In the genomic region with DNA sequence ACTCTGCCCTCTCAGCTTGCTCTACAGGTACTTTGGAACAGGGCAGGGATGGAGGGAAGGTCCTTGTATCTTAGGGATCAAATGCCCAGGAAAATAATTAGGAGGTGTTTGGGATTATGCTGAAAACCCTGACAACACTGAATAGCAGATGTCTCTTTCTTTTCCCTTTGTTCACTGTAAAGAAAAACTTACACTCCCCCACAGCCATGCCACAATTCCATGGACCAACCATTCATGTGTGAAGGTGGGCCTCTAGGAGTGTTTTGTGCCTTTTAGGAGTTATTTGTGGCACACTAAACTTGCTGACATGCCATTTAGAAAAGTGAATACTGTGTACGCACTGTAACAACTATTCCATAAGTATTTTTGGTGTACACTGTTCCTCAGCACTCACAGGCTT, we compare ENCODE assay signal across 11 cellular contexts.
DNase-seq lines count a peak whose midpoint lies in the region; FAIRE-seq and TF ChIP-seq lines count a peak whose summit lies in the region.
"Had no signal": no experiment of that assay in that cellular context is flagged by ENCODE, and none has a peak within 500 bp of the region (broad histone marks: within the 10 kb centered on the region; RNA-seq: fewer than 3 reads in every experiment).

No MANE protein-coding gene starts in this region.

- H3K4me3 ChIP-seq in OCI-LY1 (ENCODE audit: low read depth, low read length, poor library complexity, severe bottlenecking) (peak overlapping the region; percentile 64), endothelial cell of umbilical vein (replicated peaks in 1 of 3; ENCODE audit: insufficient read depth in 1 of 3, low read depth in 1 of 3, low read length in 3 of 3) (no peak overlapping the region), right atrium auricular region (no peak overlapping the region)

- dilution Hi-C loops in endothelial cell of umbilical vein (cut with MboI; ENCODE audit: extremely low pct_ligation_motif_present, low sequenced_read_pairs): no loop called here

- peak overlapping the region; percentile 79 for H3K4me2 ChIP-seq in OCI-LY1 (ENCODE audit: low read length)
- peak overlapping the region; percentile 78 for H3K4me2 ChIP-seq in endothelial cell of umbilical vein (ENCODE audit: insufficient read depth, low read length)

- H3K27me3 Mint-ChIP-seq in activated CD4-positive, alpha-beta T cell treated with anti-CD3 and anti-CD28 coated beads, Interleukin-2, amount 10 ng/mL, durations not matched to agents 24 days and 14 days: peaks cover 49% of the 10 kb centered on the region
- peaks cover 9% of the 10 kb centered on the region for H3K27me3 Mint-ChIP-seq in progenitor cell of endocrine pancreas

- no peaks in the 10 kb centered on the region for H4K20me1 ChIP-seq in OCI-LY1 (ENCODE audit: insufficient read depth, low read length)
- H4K20me1 ChIP-seq in endothelial cell of umbilical vein (replicated peaks; ENCODE audit: control insufficient read depth, extremely low read depth, insufficient read depth, low read length): no peaks in the 10 kb centered on the region

- H3K27ac Mint-ChIP-seq in activated CD4-positive, alpha-beta T cell treated with anti-CD3 and anti-CD28 coated beads, Interleukin-2, amount 10 ng/mL, durations not matched to agents 24 days and 14 days: no peak overlapping the region
- H3K27ac Mint-ChIP-seq in progenitor cell of endocrine pancreas: peak overlapping the region; percentile 69

- H2AFZ ChIP-seq in OCI-LY1 (ENCODE audit: low read length): no peak overlapping the region
- H2AFZ ChIP-seq in endothelial cell of umbilical vein (ENCODE audit: low read depth, low read length): no peak overlapping the region

- H3K9ac ChIP-seq in OCI-LY1 (ENCODE audit: low read length) (peak overlapping the region; percentile 71; the same call in 1 of the 2 replicates), endothelial cell of umbilical vein (replicated peaks; ENCODE audit: extremely low read depth, insufficient read depth, low read length) (no peak overlapping the region)

- H3K9me1 ChIP-seq in endothelial cell of umbilical vein (replicated peaks; ENCODE audit: control insufficient read depth, extremely low read depth, insufficient read depth, low read length): no peaks in the 10 kb centered on the region

- H3K79me2 ChIP-seq in OCI-LY1 (ENCODE audit: insufficient read depth, low read length): no peaks in the 10 kb centered on the region
- H3K79me2 ChIP-seq in endothelial cell of umbilical vein (ENCODE audit: control insufficient read depth, insufficient read depth, low read length): no peaks in the 10 kb centered on the region

- CTCF ChIA-PET in endothelial cell of umbilical vein (lab: Charles Lee): interaction anchor here (1.1 to 3.6 kb wide), 9 partner anchors 13 to 265 kb away, joined by 3 to 28 read pairs (median 7); no protein-coding TSS in a partner anchor

- BruUV-seq in endothelial cell of umbilical vein (replicated peaks; lab: Mats Ljungman, UMichigan): no TSS peak

- H3K9me3 Mint-ChIP-seq in activated CD4-positive, alpha-beta T cell treated with anti-CD3 and anti-CD28 coated beads, Interleukin-2, amount 10 ng/mL, durations not matched to agents 24 days and 14 days: no peaks in the 10 kb centered on the region
- no peaks in the 10 kb centered on the region for H3K9me3 Mint-ChIP-seq in progenitor cell of endocrine pancreas (ENCODE audit: low read depth)

- no peaks in the 10 kb centered on the region for H3K27me3 ChIP-seq in OCI-LY1 (ENCODE audit: insufficient read depth, low read length)
- no peaks in the 10 kb centered on the region for H3K27me3 ChIP-seq in endothelial cell of umbilical vein (ENCODE audit: control insufficient read depth in 2 of 2, insufficient read depth in 2 of 2, low read length in 2 of 2)
- H3K27me3 ChIP-seq in right atrium auricular region: no peaks in the 10 kb centered on the region

- no peak for FAIRE-seq in endothelial cell of umbilical vein (lab: Jason Lieb, UNC)
- FAIRE-seq: HTR-8/SVneo had no signal

- H3K27ac ChIP-seq in OCI-LY1 (ENCODE audit: low read depth, low read length, poor library complexity, severe bottlenecking) (peak overlapping the region; percentile 85), endothelial cell of umbilical vein (ENCODE audit: insufficient read depth, low read depth, low read length) (no peak overlapping the region), right atrium auricular region (no peak overlapping the region)

- POLR2A ChIA-PET in endothelial cell of umbilical vein (lab: Charles Lee): no interaction called here

- H3K4me1 Mint-ChIP-seq in activated CD4-positive, alpha-beta T cell treated with anti-CD3 and anti-CD28 coated beads, Interleukin-2, amount 10 ng/mL, durations not matched to agents 24 days and 14 days: peaks cover 10% of the 10 kb centered on the region
- H3K4me1 Mint-ChIP-seq in progenitor cell of endocrine pancreas (ENCODE audit: low read depth): peaks cover 20% of the 10 kb centered on the region

- peaks cover 30% of the 10 kb centered on the region for H3K4me1 ChIP-seq in OCI-LY1 (ENCODE audit: insufficient read depth, low read length, severe bottlenecking)
- H3K4me1 ChIP-seq in endothelial cell of umbilical vein (ENCODE audit: control insufficient read depth, extremely low read depth, insufficient read depth, low read length): peaks cover 11% of the 10 kb centered on the region
- peaks cover 0 to 15% of the 10 kb centered on the region in 2 donors for H3K4me1 ChIP-seq in right atrium auricular region

- no peaks in the 10 kb centered on the region for H3K36me3 ChIP-seq in OCI-LY1 (ENCODE audit: insufficient read depth, low read length)
- H3K36me3 ChIP-seq in endothelial cell of umbilical vein (ENCODE audit: control insufficient read depth in 2 of 2, extremely low read depth in 1 of 2, insufficient read depth in 2 of 2, low read length in 2 of 2): no peaks in the 10 kb centered on the region
- H3K36me3 ChIP-seq in right atrium auricular region: no peaks in the 10 kb centered on the region

- H3K4me3 Mint-ChIP-seq in activated CD4-positive, alpha-beta T cell treated with anti-CD3 and anti-CD28 coated beads, Interleukin-2, amount 10 ng/mL, durations not matched to agents 24 days and 14 days: peak overlapping the region; percentile 19
- peak overlapping the region; percentile 96 for H3K4me3 Mint-ChIP-seq in progenitor cell of endocrine pancreas (ENCODE audit: low read depth)

- H3K36me3 Mint-ChIP-seq in activated CD4-positive, alpha-beta T cell treated with anti-CD3 and anti-CD28 coated beads, Interleukin-2, amount 10 ng/mL, durations not matched to agents 24 days and 14 days (ENCODE audit: low read depth): no peaks in the 10 kb centered on the region
- no peaks in the 10 kb centered on the region for H3K36me3 Mint-ChIP-seq in progenitor cell of endocrine pancreas (ENCODE audit: insufficient read depth)

- intact Hi-C loops in activated CD4-positive, alpha-beta T cell treated with anti-CD3 and anti-CD28 coated beads, Interleukin-2, amount 10 ng/mL, durations not matched to agents 24 days and 14 days (cut with micrococcal nuclease): loop anchor here (10.0 kb wide), 1 partner anchor 465 kb away; a partner anchor contains a TSS
- intact Hi-C loops in endothelial cell of umbilical vein (cut with micrococcal nuclease): loop anchor here (1.0 to 5.0 kb wide), 2 partner anchors 101 to 253 kb away; no protein-coding TSS in a partner anchor

- TF ChIP-seq CTCF in OCI-LY1 (IDR thresholded peaks at IDR 0.05; ENCODE audit: low read length): no peak
- TF ChIP-seq CTCF in endothelial cell of umbilical vein (IDR thresholded peaks at IDR 0.05; ENCODE audit: extremely low read depth in 1 of 2, insufficient read depth in 1 of 2, low read depth in 1 of 2, low read length in 2 of 2): no peak
- no peak for TF ChIP-seq CTCF in progenitor cell of endocrine pancreas (IDR thresholded peaks at IDR 0.05; ENCODE audit: unreplicated experiment)
- TF ChIP-seq CTCF in right atrium auricular region (IDR thresholded peaks at IDR 0.05): no peak

- no peak for DNase-seq in activated CD4-positive, alpha-beta T cell treated with anti-CD3 and anti-CD28 coated beads, Interleukin-2, amount 10 ng/mL, durations not matched to agents 24 days and 14 days
- DNase-seq in activated CD4-positive, alpha-beta T cell treated with anti-CD3 and anti-CD28 coated beads, Interleukin-2, amount 50 U/mL, for 4 hours: no peak
- DNase-seq in endothelial cell of umbilical vein (ENCODE audit: low read depth, low spot score) (no peak), progenitor cell of endocrine pancreas (ENCODE audit: low spot score, unreplicated experiment) (no peak), D341Med (ENCODE audit: low spot score) (no peak), right atrium auricular region (ENCODE audit: low spot score) (no peak)
- DNase-seq in stimulated activated naive CD4-positive, alpha-beta T cell (lab: John Stamatoyannopoulos, UW): no peak
- DNase-seq: activated naive CD4-positive, alpha-beta T cell; stimulated activated CD4-positive, alpha-beta T cell treated with anti-CD3 and anti-CD28 coated beads, Interleukin-2, amount 100 ng/mL, for 48 hours had no signal

- H3F3A ChIP-seq in OCI-LY1 (ENCODE audit: insufficient read depth, low read length): no peaks in the 10 kb centered on the region

- no peaks in the 10 kb centered on the region for H3K9me2 ChIP-seq in OCI-LY1 (ENCODE audit: low read depth, low read length)

- H3K9me3 ChIP-seq in OCI-LY1 (ENCODE audit: low read length): no peaks in the 10 kb centered on the region
- H3K9me3 ChIP-seq in endothelial cell of umbilical vein (replicated peaks; ENCODE audit: control insufficient read depth, insufficient read depth, low read length): no peaks in the 10 kb centered on the region
- H3K9me3 ChIP-seq in right atrium auricular region: no peaks in the 10 kb centered on the region

- no peak for TF ChIP-seq POLR2A in endothelial cell of umbilical vein (IDR thresholded peaks at IDR 0.05; ENCODE audit: low read depth, low read length)

TF ChIP-seq in endothelial cell of umbilical vein, 7 proteins besides CTCF, POLR2A, EP300 and RAD21:
- TF ChIP-seq FOS (IDR thresholded peaks at IDR 0.05; ENCODE audit: borderline replicate concordance, insufficient read depth, low read length): no peak
- no peak for TF ChIP-seq JUN (IDR thresholded peaks at IDR 0.05; ENCODE audit: borderline replicate concordance, insufficient read depth, insufficient read length, low read depth)
- no peak for TF ChIP-seq EZH2 (IDR thresholded peaks at IDR 0.05; ENCODE audit: borderline replicate concordance, low read depth, low read length, severe bottlenecking)
- TF ChIP-seq, protein P1, sequence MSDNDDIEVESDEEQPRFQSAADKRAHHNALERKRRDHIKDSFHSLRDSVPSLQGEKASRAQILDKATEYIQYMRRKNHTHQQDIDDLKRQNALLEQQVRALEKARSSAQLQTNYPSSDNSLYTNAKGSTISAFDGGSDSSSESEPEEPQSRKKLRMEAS (IDR thresholded peaks at IDR 0.05; ENCODE audit: insufficient read depth, insufficient read length): no peak
- TF ChIP-seq POLR2AphosphoS5 (IDR thresholded peaks at IDR 0.05; ENCODE audit: insufficient read depth, low read depth, low read length): no peak
- no peak for TF ChIP-seq GATA2 (IDR thresholded peaks at IDR 0.05; ENCODE audit: insufficient read depth, insufficient read length, low read depth, low read length)
- TF ChIP-seq MYC (IDR thresholded peaks at IDR 0.05; ENCODE audit: low read depth, low read length): no peak
